ENCODE assay signal across 26 cellular contexts in genomic region chr3:139691619-139692018, GRCh38.
"Had no signal": no experiment of that assay in that cellular context is flagged by ENCODE, and none has a peak within 500 bp of the region (broad histone marks: within the 10 kb centered on the region; RNA-seq: fewer than 3 reads in every experiment).

No MANE protein-coding gene starts in this region.

- H3K36me3 ChIP-seq: ascending aorta, breast epithelium, esophagus squamous epithelium, gastroesophageal sphincter had no signal

- H3K9me3 ChIP-seq: ascending aorta, breast epithelium, esophagus squamous epithelium, gastroesophageal sphincter had no signal

- H3K27ac ChIP-seq: ascending aorta, breast epithelium, epithelial cell of prostate, esophagus squamous epithelium, gastroesophageal sphincter had no signal

- H3K4me1 ChIP-seq: ascending aorta, breast epithelium, esophagus squamous epithelium, gastroesophageal sphincter had no signal

- DNase-seq: activated CD4-positive, alpha-beta memory T cell treated with anti-CD3 and anti-CD28 coated beads for 36 hours; activated CD4-positive, alpha-beta T cell treated with anti-CD3 and anti-CD28 coated beads for 36 hours; activated CD4-positive, alpha-beta T cell treated with anti-CD3 and anti-CD28 coated beads, Interleukin-2, amount 10 ng/mL, durations not matched to agents 24 days and 14 days; activated CD4-positive, CD25-positive, alpha-beta regulatory T cell; activated CD4-positive, CD25-positive, alpha-beta regulatory T cell treated with anti-CD3 and anti-CD28 coated beads, Interleukin-2, amount 50 U/mL, for 72 hours; activated CD8-positive, alpha-beta memory T cell treated with anti-CD3 and anti-CD28 coated beads, Interleukin-2, amount 10 ng/mL, durations not matched to agents 7 days and 5 days; activated CD8-positive, alpha-beta memory T cell treated with anti-CD3 and anti-CD28 coated beads, Interleukin-2, amount 50 U/mL, for 4 hours; activated CD8-positive, alpha-beta T cell treated with anti-CD3 and anti-CD28 coated beads, Interleukin-2, amount 10 ng/mL, durations not matched to agents 7 days and 5 days; activated gamma-delta T cell; activated naive CD4-positive, alpha-beta T cell; activated naive CD4-positive, alpha-beta T cell treated with anti-CD3 and anti-CD28 coated beads, Interleukin-2, amount 10 ng/mL, durations not matched to agents 7 days and 5 days; activated naive CD8-positive, alpha-beta T cell treated with anti-CD3 and anti-CD28 coated beads, Interleukin-2, amount 10 ng/mL, durations not matched to agents 7 days and 5 days; activated T-cell treated with anti-CD3 and anti-CD28 coated beads for 4 hours; activated T-cell treated with anti-CD3 and anti-CD28 coated beads, Interleukin-2, amount 50 U/mL, for 24 hours; activated T-cell treated with anti-CD3 and anti-CD28 coated beads, Interleukin-2, amount 50 U/mL, for 72 hours; caudate nucleus; cortex of kidney; effector CD8-positive, alpha-beta T cell; esophagus squamous epithelium; foreskin melanocyte; T-helper 2 cell had no signal

- H3K4me3 ChIP-seq: ascending aorta, breast epithelium, esophagus squamous epithelium, gastroesophageal sphincter had no signal

- H3K27me3 ChIP-seq: ascending aorta, breast epithelium had no signal

- ATAC-seq: activated CD4-positive, alpha-beta T cell treated with anti-CD3 and anti-CD28 coated beads for 36 hours; activated CD8-positive, alpha-beta memory T cell treated with anti-CD3 and anti-CD28 coated beads, Interleukin-2, amount 10 ng/mL, durations not matched to agents 7 days and 5 days; activated CD8-positive, alpha-beta T cell treated with anti-CD3 and anti-CD28 coated beads, Interleukin-2, amount 10 ng/mL, durations not matched to agents 7 days and 5 days; activated naive CD4-positive, alpha-beta T cell treated with anti-CD3 and anti-CD28 coated beads, Interleukin-2, amount 50 U/mL, for 72 hours; activated T-cell treated with anti-CD3 and anti-CD28 coated beads, Interleukin-2, amount 50 U/mL, for 72 hours; gastroesophageal sphincter had no signal
